ENCODE assay signal across 26 cellular contexts in genomic region chr16:50601341-50601740, GRCh38. TPM values are rescaled to one million over a fixed set of nuclear protein-coding genes. Genes with fewer than 3 reads are reported as not detected.
A peak's percentile ranks its signal among the peaks of the same experiment; 100 is the strongest.
DNase-seq lines count a peak whose midpoint lies in the region; ATAC-seq and TF ChIP-seq lines count a peak whose summit lies in the region.
"Had no signal": no experiment of that assay in that cellular context is flagged by ENCODE, and none has a peak within 500 bp of the region (broad histone marks: within the 10 kb centered on the region; RNA-seq: fewer than 3 reads in every experiment).

No MANE protein-coding gene starts in this region.

- peak overlapping the region; percentile 89 for H3K27ac Mint-ChIP-seq in mesothelial cell of epicardium
- H3K27ac Mint-ChIP-seq: activated B cell treated with CpG ODN at 0.5 μM for 24 hours, endodermal cell had no signal

- no peaks in the 10 kb centered on the region for H3K36me3 ChIP-seq in uterus
- H3K36me3 ChIP-seq: adrenal gland, brain microvascular endothelial cell, MG63, neutrophil had no signal

- ATAC-seq in Right ventricle myocardium inferior (no peak), GM18502 (IDR thresholded peaks at IDR 0.05; ENCODE audit: poor library complexity, unreplicated experiment) (no peak)
- ATAC-seq: T-cell had no signal

- no peaks in the 10 kb centered on the region for H3K9me3 Mint-ChIP-seq in mesothelial cell of epicardium
- H3K9me3 Mint-ChIP-seq: activated B cell treated with CpG ODN at 0.5 μM for 24 hours, endodermal cell, T-cell had no signal

- no peaks in the 10 kb centered on the region for H3K27me3 Mint-ChIP-seq in mesothelial cell of epicardium (ENCODE audit: low read depth)
- H3K27me3 Mint-ChIP-seq: activated B cell treated with CpG ODN at 0.5 μM for 24 hours, T-cell had no signal

- H3K4me1 Mint-ChIP-seq in mesothelial cell of epicardium = peaks cover 43% of the 10 kb centered on the region
- H3K4me1 Mint-ChIP-seq: activated B cell treated with CpG ODN at 0.5 μM for 24 hours, CD14-positive monocyte had no signal

- peaks cover 2% of the 10 kb centered on the region for H3K36me3 Mint-ChIP-seq in mesothelial cell of epicardium
- H3K36me3 Mint-ChIP-seq: CD14-positive monocyte, T-cell had no signal

- H3K4me1 ChIP-seq in uterus = peaks cover 8 to 37% of the 10 kb centered on the region in 2 donors

- H3K27me3 ChIP-seq in uterus = no peaks in the 10 kb centered on the region
- H3K27me3 ChIP-seq: adrenal gland, brain microvascular endothelial cell, MG63, neutrophil had no signal

- DNase-seq in Right ventricle myocardium inferior (ENCODE audit: missing footprints) (peak; percentile 7), cardiac septum (ENCODE audit: low spot score) (no peak), mesothelial cell of epicardium (ENCODE audit: low spot score in 2 of 2, unreplicated experiment in 2 of 2) (no peak), uterus (no peak), cerebellar nuclear complex (lab: John Stamatoyannopoulos, UW) (no peak), DMS114 treated with DMSO at 0.1 percent for 48 hours (lab: John Stamatoyannopoulos, UW; ENCODE audit: unreplicated experiment) (no peak)
- DNase-seq: activated B cell treated with CpG ODN at 0.5 μM for 24 hours; activated CD4-positive, alpha-beta T cell treated with anti-CD3 and anti-CD28 coated beads, Interleukin-2, amount 50 U/mL, for 1 hour; activated T-cell treated with anti-CD3 and anti-CD28 coated beads, Interleukin-2, amount 50 U/mL, for 48 hours; adrenal gland; brain microvascular endothelial cell; Calu3; cortex of kidney; endodermal cell; KG1; MG63; NCI-H1105 treated with DMSO at 0.1 percent for 48 hours; NCI-H1930; NCI-H526 treated with DMSO at 0.1 percent for 48 hours; stimulated activated CD8-positive, alpha-beta memory T cell treated with anti-CD3 and anti-CD28 coated beads, Interleukin-4, amount 100 ng/mL, for 48 hours; T-cell had no signal

- TF ChIP-seq CTCF in mesothelial cell of epicardium (IDR thresholded peaks at IDR 0.05; ENCODE audit: unreplicated experiment) (no peak), uterus (IDR thresholded peaks at IDR 0.05) (no peak)

- H3K9me3 ChIP-seq in uterus = no peaks in the 10 kb centered on the region
- H3K9me3 ChIP-seq: adrenal gland, MG63, neutrophil had no signal

- TF ChIP-seq POLR2A in uterus (IDR thresholded peaks at IDR 0.05) = no peak

- H3K27ac ChIP-seq in skin epidermis (peak overlapping the region in 14 of 21 experiments; percentile 1 to 71 (median 42)), uterus (peak overlapping the region; percentile 85 to 87)
- H3K27ac ChIP-seq: 22Rv1, brain microvascular endothelial cell, neutrophil had no signal

- intact Hi-C loops in Right ventricle myocardium inferior (cut with DNase I) (no loop called here), cardiac septum (cut with DNase I) (no loop called here), uterus (cut with DNase I; ENCODE audit: low total_unique reads) (loop anchor here (10.0 kb wide), 1 partner anchor 553 kb away; the partner anchor contains the start of gene SALL1)

- H3K4me3 ChIP-seq in skin epidermis (no peak overlapping the region), uterus (no peak overlapping the region)
- H3K4me3 ChIP-seq: adrenal gland, MG63 had no signal

- no peak overlapping the region for H3K4me3 Mint-ChIP-seq in mesothelial cell of epicardium
- H3K4me3 Mint-ChIP-seq: activated B cell treated with CpG ODN at 0.5 μM for 24 hours, CD14-positive monocyte, endodermal cell had no signal

RNA-seq across cellular contexts. Expression of gene NKD1, which starts 53.1 kb away (rescaled TPM):
- total RNA-seq in Right ventricle myocardium inferior (0.43 TPM), cardiac septum (0.40 TPM), mesothelial cell of epicardium (60.1 to 63.0 TPM (median 61.5 TPM) in 3 replicates), uterus (10 to 100 TPM in 2 of 4 donors, 1 to 10 TPM in 2; 3.5 to 48.1 (median 8.9) TPM)
